Comparison of ENCODE assay signal across 1 cellular context in genomic region chr4:184957451-184958115, GRCh38.
TF ChIP-seq lines count a peak whose summit lies in the region.

No MANE protein-coding gene starts in this region.

TF ChIP-seq in GM23338, 12 proteins besides CTCF, POLR2A, EP300 and RAD21 (continued from another document):
- TF ChIP-seq ZNF462 (CRISPR knock-in tag; IDR thresholded peaks at IDR 0.05): no peak
- TF ChIP-seq JUNB (IDR thresholded peaks at IDR 0.05; ENCODE audit: unreplicated experiment): no peak
- TF ChIP-seq EZH2phosphoT487 (IDR thresholded peaks at IDR 0.05; ENCODE audit: unreplicated experiment): no peak
- TF ChIP-seq ZNF114 (CRISPR knock-in tag; IDR thresholded peaks at IDR 0.05): no peak
- TF ChIP-seq STAT1 (IDR thresholded peaks at IDR 0.05; ENCODE audit: unreplicated experiment): no peak
- TF ChIP-seq POLR2AphosphoS5 (IDR thresholded peaks at IDR 0.05; ENCODE audit: low read depth): no peak
- no peak for TF ChIP-seq NANOG (IDR thresholded peaks at IDR 0.05; ENCODE audit: borderline replicate concordance)
- TF ChIP-seq REST (IDR thresholded peaks at IDR 0.05; ENCODE audit: unreplicated experiment): no peak
- TF ChIP-seq EZH2 (IDR thresholded peaks at IDR 0.05; ENCODE audit: low read depth, unreplicated experiment): no peak
- TF ChIP-seq CREB1 (CRISPR knock-in tag; IDR thresholded peaks at IDR 0.05; ENCODE audit: low read depth): no peak
